In the genomic region with DNA sequence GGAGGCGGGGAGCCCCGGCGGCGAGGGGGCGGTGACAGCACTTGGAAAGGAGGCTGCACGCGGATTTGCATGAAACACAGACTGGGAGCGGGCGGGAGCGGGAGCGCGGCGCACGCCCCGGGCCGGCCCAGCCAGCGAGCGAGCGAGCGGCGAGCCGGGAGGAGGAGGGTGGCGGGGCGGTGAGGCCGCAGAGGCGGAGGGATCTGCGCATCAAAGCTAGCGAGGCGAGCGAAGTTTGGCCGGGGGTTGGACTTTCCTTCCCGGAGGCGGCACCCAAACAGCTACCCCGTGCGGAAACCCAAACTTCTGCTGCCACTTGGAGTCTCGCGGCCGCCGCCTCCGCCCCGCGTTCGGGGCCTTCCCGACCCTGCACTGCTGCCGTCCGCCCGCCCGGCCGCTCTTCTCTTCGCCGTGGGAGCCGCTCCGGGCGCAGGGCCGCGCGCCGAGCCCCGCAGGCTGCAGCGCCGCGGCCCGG, we compare ENCODE assay signal across 7 cellular contexts. TPM values are rescaled to one million over a fixed set of nuclear protein-coding genes. Genes with fewer than 3 reads are reported as not detected.
DNase-seq lines count a peak whose midpoint lies in the region; ATAC-seq and TF ChIP-seq lines count a peak whose summit lies in the region.

TSS of gene SMAD3 (plus strand) at position 72 of the 475 bp plus-strand sequence. CDS start 553 bp downstream, outside the sequence.

- peak; percentile 66 for ATAC-seq in HG02798 (IDR thresholded peaks at IDR 0.05; ENCODE audit: poor library complexity, unreplicated experiment)

- peak; percentile 67 for DNase-seq in NCI-H510A (lab: John Stamatoyannopoulos, UW)
- DNase-seq in activated CD8-positive, alpha-beta memory T cell treated with anti-CD3 and anti-CD28 coated beads for 1 hour (ENCODE audit: extremely low read depth in 1 of 2, low read depth in 1 of 2) = peak; percentile 45 to 53
- DNase-seq in effector CD8-positive, alpha-beta T cell (lab: John Stamatoyannopoulos, UW) = peak; percentile 52
- DNase-seq in lung microvascular endothelial cell (ENCODE audit: low read depth in 2 of 2) = peak; percentile 94 to 97
- peak; percentile 51 to 60 (median 55) for DNase-seq in stimulated activated CD4-positive, alpha-beta T cell treated with anti-CD3 and anti-CD28 coated beads, TNF-alpha, amount 100 ng/mL, for 4 hours (ENCODE audit: low read depth in 3 of 3)

- peak; percentile 67 for TF ChIP-seq POLR2A in GM15510 (IDR thresholded peaks at IDR 0.05; ENCODE audit: borderline replicate concordance, extremely low read depth, insufficient read length)

RNA-seq across cellular contexts. Expression of gene SMAD3, which starts in this region (rescaled TPM):
- total RNA-seq in lung microvascular endothelial cell = 5.4 and 12.0 TPM in 2 replicates

Comparison
In these comparisons a context has a peak if more than half of its experiments do, and no peak if none do; other contexts are left out.
1. Peak in every context shown above with its lines: DNase-seq and ATAC-seq.